Comparison of ENCODE assay signal across 8 cellular contexts in the genomic region with DNA sequence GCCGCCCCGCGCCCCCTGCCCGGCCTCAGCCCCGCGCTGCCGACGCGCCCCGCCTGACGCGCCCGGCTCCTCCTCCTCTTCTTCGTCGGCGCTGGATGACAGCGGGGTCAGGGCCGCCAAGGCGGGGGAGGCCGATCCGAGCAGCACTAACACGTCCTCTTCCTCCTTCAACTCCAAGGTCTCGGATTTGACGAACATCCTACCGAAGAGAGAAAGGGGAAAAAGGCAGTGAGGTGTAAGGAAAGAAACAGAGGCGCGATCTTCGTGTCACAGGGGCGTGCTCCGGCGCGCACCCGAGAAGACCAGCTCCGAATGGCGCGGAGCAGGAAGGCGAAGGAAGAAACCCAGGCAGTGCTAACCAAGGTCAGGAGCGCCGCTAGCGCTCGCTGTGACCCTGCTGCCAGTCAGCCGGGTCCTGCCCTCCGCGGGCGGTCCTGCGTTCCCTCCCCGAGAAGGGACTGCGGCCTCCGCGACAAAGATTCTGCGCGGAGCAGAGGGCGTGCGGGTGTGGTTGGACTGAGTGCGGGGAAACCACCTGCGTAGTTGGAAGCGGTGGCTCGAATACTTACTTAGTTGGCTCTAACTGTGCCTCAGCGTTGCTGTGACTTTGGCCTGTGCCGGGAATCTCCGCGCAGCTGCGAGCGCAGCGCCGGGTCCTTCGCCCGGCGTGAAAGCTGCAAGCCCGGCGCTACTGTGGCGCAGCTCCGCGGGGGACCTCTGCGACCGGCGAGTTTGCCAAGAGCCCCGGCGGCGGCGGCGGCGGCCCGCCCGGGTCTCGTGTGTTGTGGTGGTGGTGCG. TPM values are rescaled to one million over a fixed set of nuclear protein-coding genes. Genes with fewer than 3 reads are reported as not detected.
DNase-seq lines count a peak whose midpoint lies in the region; ATAC-seq and TF ChIP-seq lines count a peak whose summit lies in the region.

No MANE protein-coding gene starts in this region.

- H3K4me1 ChIP-seq in neuron (ENCODE audit: insufficient read depth, low read length) = peaks cover 61% of the 10 kb centered on the region

- no peaks in the 10 kb centered on the region for H3K36me3 ChIP-seq in neuron (ENCODE audit: insufficient read depth, low read length)

- peak; percentile 47 for ATAC-seq in GM21723 (IDR thresholded peaks at IDR 0.05; ENCODE audit: unreplicated experiment)

- H3K9me3 Mint-ChIP-seq in IgD-negative memory B cell = peaks cover 0 to 12% (median 5%) of the 10 kb centered on the region in 3 donors

- no peaks in the 10 kb centered on the region for H3K9me3 ChIP-seq in neuron (ENCODE audit: low read length)

- peak overlapping the region; percentile 73 for H2AFZ ChIP-seq in neuron (ENCODE audit: low read depth, low read length)

- intact Hi-C loops in posterior vena cava (cut with DNase I) = no loop called here

- H3K4me1 Mint-ChIP-seq in IgD-negative memory B cell = peaks cover 27 to 42% (median 37%) of the 10 kb centered on the region in 3 donors

- TF ChIP-seq CTCF in fibroblast of the aortic adventitia (IDR thresholded peaks at IDR 0.05; ENCODE audit: insufficient read depth, low read length) = no peak

- peaks cover 75% of the 10 kb centered on the region for H3K27me3 Mint-ChIP-seq in IgD-negative memory B cell

- peaks cover 56% of the 10 kb centered on the region for H3K27me3 ChIP-seq in neuron (ENCODE audit: insufficient read depth, low read length)

- DNase-seq in NCI-H510A treated with DMSO at 0.1 percent for 48 hours (lab: John Stamatoyannopoulos, UW) (peak; percentile 47), NCI-H510A (lab: John Stamatoyannopoulos, UW) (no peak), fibroblast of the aortic adventitia (ENCODE audit: low read depth) (peak; percentile 31), posterior vena cava (ENCODE audit: low spot score) (no peak)
- peak; percentile 48 for DNase-seq in activated CD4-positive, CD25-positive, alpha-beta regulatory T cell treated with anti-CD3 and anti-CD28 coated beads, Interleukin-2, amount 50 U/mL, for 72 hours

- peak overlapping the region; percentile 81 to 98 (median 91) for H3K4me3 Mint-ChIP-seq in IgD-negative memory B cell

- peak overlapping the region; percentile 74 to 90 (median 90) for H3K27ac Mint-ChIP-seq in IgD-negative memory B cell

- H3K4me3 ChIP-seq in fibroblast of the aortic adventitia (ENCODE audit: low read depth, low read length) (peak overlapping the region; percentile 63), neuron (ENCODE audit: low read length) (peak overlapping the region; percentile 74)

- peaks cover 2% of the 10 kb centered on the region for H3K36me3 Mint-ChIP-seq in IgD-negative memory B cell

RNA-seq across cellular contexts. Expression of a gene that starts 0.5 kb away (rescaled TPM):
- polyA plus RNA-seq in IgD-negative memory B cell = not detected
- total RNA-seq in fibroblast of the aortic adventitia (ENCODE audit: low replicate concordance) (not detected in 2 replicates), posterior vena cava (not detected)

Comparison
In these comparisons a context has a peak if more than half of its experiments do, and no peak if none do; other contexts are left out.
1. DNase-seq: peak in NCI-H510A treated with DMSO at 0.1 percent for 48 hours (single experiment), activated CD4-positive, CD25-positive, alpha-beta regulatory T cell treated with anti-CD3 and anti-CD28 coated beads, Interleukin-2, amount 50 U/mL, for 72 hours (single experiment) and fibroblast of the aortic adventitia (single experiment); none in NCI-H510A (single experiment) and posterior vena cava (single experiment).